8 cellular contexts compared by ENCODE assay signal in the genomic region with DNA sequence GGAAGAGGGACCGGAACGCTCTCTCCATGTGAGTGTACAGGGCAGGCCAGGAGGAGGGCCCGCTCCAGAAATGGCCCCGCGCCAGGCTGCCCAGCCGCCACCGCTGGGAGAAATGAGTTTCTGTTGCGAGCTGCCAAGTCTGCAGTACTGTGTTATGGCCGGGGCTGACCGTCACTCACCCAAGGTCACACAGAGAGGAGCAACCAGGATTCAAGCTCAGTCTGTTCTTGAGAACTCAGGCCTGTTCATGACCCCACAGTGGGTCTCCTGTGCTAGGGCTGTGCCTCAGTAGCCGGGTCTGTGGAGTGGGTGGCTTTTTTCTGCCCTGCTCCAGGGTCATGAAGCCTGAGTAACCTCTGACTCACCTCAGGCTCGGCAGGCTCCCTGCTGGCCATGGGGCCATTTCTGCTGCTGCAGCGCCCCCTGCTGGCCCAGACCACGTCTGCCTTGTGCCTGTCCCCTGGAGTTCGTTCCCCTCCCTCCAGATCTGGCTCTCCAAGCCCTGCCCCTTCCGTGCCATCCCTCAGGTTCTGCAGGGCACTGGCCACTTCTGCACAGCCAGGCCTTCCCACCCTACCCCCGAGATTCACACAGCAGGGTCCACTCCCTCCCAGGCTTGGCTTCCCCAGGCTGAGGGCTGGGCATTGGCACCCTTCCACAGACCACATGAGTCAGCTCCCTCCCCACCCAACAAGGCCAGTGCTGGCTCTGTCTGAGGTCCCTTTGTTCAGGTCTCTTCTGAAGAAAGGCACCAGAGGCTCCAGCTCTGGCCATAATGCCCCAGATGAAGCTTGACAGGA. TPM values are rescaled to one million over a fixed set of nuclear protein-coding genes. Genes with fewer than 3 reads are reported as not detected.
DNase-seq lines count a peak whose midpoint lies in the region; ATAC-seq and TF ChIP-seq lines count a peak whose summit lies in the region.

No MANE protein-coding gene starts in this region.

- DNase-seq in M059J (ENCODE audit: low read depth): peak; percentile 98
- DNase-seq in SW480 (ENCODE audit: low spot score): peak; percentile 95
- peak; percentile 35 for DNase-seq in activated naive CD8-positive, alpha-beta T cell treated with anti-CD3 and anti-CD28 coated beads, Interleukin-2, amount 50 U/mL, for 16 hours (ENCODE audit: low read depth, low spot score)
- peak; percentile 86 to 87 for DNase-seq in heart right ventricle
- peak; percentile 72 for DNase-seq in prostate gland (ENCODE audit: low spot score)
- peak; percentile 87 for DNase-seq in ureter (ENCODE audit: low spot score)

- H3K9me3 ChIP-seq in heart right ventricle: no peaks in the 10 kb centered on the region
- H3K9me3 ChIP-seq in prostate gland: no peaks in the 10 kb centered on the region

- WGBS in heart right ventricle, 2 donors: 12 to 20% methylated on average over 17 of the region's 17 CpGs
- 19% methylated on average over 17 of the region's 17 CpGs for WGBS in prostate gland

- intact Hi-C loops in heart right ventricle (cut with DNase I): loop anchor here in 8 of 10 donors (1.0 to 10.0 kb wide), 7 partner anchors 13 to 165 kb away; a partner anchor contains a TSS
- intact Hi-C loops in prostate gland (cut with DNase I): no loop called here

- TF ChIP-seq POLR2A in prostate gland (IDR thresholded peaks at IDR 0.05): peak; percentile 19

- H3K27me3 ChIP-seq in heart right ventricle: peaks cover 0 to 18% (median 6%) of the 10 kb centered on the region in 7 donors
- no peaks in the 10 kb centered on the region for H3K27me3 ChIP-seq in prostate gland (replicated peaks; ENCODE audit: insufficient read depth)

- H3K27ac ChIP-seq in heart right ventricle (peak overlapping the region; percentile 48 to 90 (median 80)), prostate gland (peak overlapping the region; percentile 14 to 67)

- peak; percentile 95 for TF ChIP-seq CTCF in GM12872 (IDR thresholded peaks at IDR 0.05; ENCODE audit: insufficient read depth, low read depth, low read length)
- TF ChIP-seq CTCF in heart right ventricle (IDR thresholded peaks at IDR 0.05): peak; percentile 83 to 98 (median 94)
- TF ChIP-seq CTCF in prostate gland (IDR thresholded peaks at IDR 0.05): peak; percentile 37 to 95 (median 76)

- peaks cover 16 to 40% (median 30%) of the 10 kb centered on the region in 9 donors for H3K4me1 ChIP-seq in heart right ventricle
- H3K4me1 ChIP-seq in prostate gland (replicated peaks): peaks cover 15% of the 10 kb centered on the region

- H3K36me3 ChIP-seq in heart right ventricle: no peaks in the 10 kb centered on the region
- H3K36me3 ChIP-seq in prostate gland: no peaks in the 10 kb centered on the region

- ATAC-seq in heart right ventricle (peak; percentile 89 to 96 (median 91)), GM19455 (IDR thresholded peaks at IDR 0.05; ENCODE audit: unreplicated experiment) (no peak)

- H3K4me3 ChIP-seq in heart right ventricle: peak overlapping the region in 1 of 10 donors; percentile 1
- H3K4me3 ChIP-seq in prostate gland: no peak overlapping the region

RNA-seq across cellular contexts. Expression of a gene that starts 51.8 kb away (rescaled TPM):
- total RNA-seq in M059J (2014; rRNA removed; shearing (Covaris generic)): not detected in 2 replicates
- 1 to 10 TPM in 3 of 10 donors, under 1 TPM in 3, not detected in 4; 0.30 to 8.5 (median 0.96) TPM for total RNA-seq in heart right ventricle
- polyA plus RNA-seq in heart right ventricle: 1 to 10 TPM in 1 of 2 donors, not detected in 1; 2.0 TPM
- 10 to 100 TPM in 1 of 2 donors, 1 to 10 TPM in 1; 2.6 to 12.6 TPM for total RNA-seq in prostate gland
- total RNA-seq in ureter: 5.3 TPM

Comparison
In these comparisons a context has a peak if more than half of its experiments do, and no peak if none do; other contexts are left out.
1. DNase-seq: peak in every context shown above with its lines; median percentile 98 in M059J; 95 in SW480; 87 in ureter; 86 in heart right ventricle; 72 in prostate gland; 35 in activated naive CD8-positive, alpha-beta T cell treated with anti-CD3 and anti-CD28 coated beads, Interleukin-2, amount 50 U/mL, for 16 hours.